ENCODE assay signal across 20 cellular contexts in genomic region chr14:69620981-69621380, GRCh38. TPM values are rescaled to one million over a fixed set of nuclear protein-coding genes. Genes with fewer than 3 reads are reported as not detected.
DNase-seq lines count a peak whose midpoint lies in the region; ATAC-seq and TF ChIP-seq lines count a peak whose summit lies in the region.
"Had no signal": no experiment of that assay in that cellular context is flagged by ENCODE, and none has a peak within 500 bp of the region (broad histone marks: within the 10 kb centered on the region; RNA-seq: fewer than 3 reads in every experiment).

No MANE protein-coding gene starts in this region.

- no peak for DNase-seq in CD4-positive, alpha-beta T cell
- DNase-seq in activated naive CD8-positive, alpha-beta T cell treated with anti-CD3 and anti-CD28 coated beads, Interleukin-2, amount 50 U/mL, for 24 hours = no peak
- DNase-seq in naive thymus-derived CD8-positive, alpha-beta T cell = no peak
- no peak for DNase-seq in effector CD4-positive, alpha-beta T cell
- DNase-seq in NOMO-1 treated with DMSO at 0.1 percent for 48 hours (lab: John Stamatoyannopoulos, UW; ENCODE audit: unreplicated experiment) = no peak
- DNase-seq in stimulated activated naive CD4-positive, alpha-beta T cell (lab: John Stamatoyannopoulos, UW) = no peak
- DNase-seq: C1 segment of cervical spinal cord, cortex of kidney, EL, H9, heart right ventricle, KG1, NCI-H1417 treated with DMSO at 0.1 percent for 48 hours, NCI-H226, substantia nigra had no signal

- peak overlapping the region; percentile 31 for H3K27ac ChIP-seq in CD4-positive, alpha-beta T cell (ENCODE audit: low read depth, low read length)
- H3K27ac ChIP-seq: prostate gland had no signal

- H3K4me3 ChIP-seq in GM08714 (ENCODE audit: low read length) = 0 out of 2 replicates have a peak overlapping the region, but pooled peaks have one; percentile 15
- H3K4me3 ChIP-seq: heart right ventricle, prostate gland had no signal

- no peaks in the 10 kb centered on the region for H3K9me3 Mint-ChIP-seq in CD4-positive, alpha-beta T cell
- H3K9me3 Mint-ChIP-seq in activated naive CD8-positive, alpha-beta T cell treated with anti-CD3 and anti-CD28 coated beads, Interleukin-2, amount 50 U/mL, for 24 hours = no peaks in the 10 kb centered on the region
- no peaks in the 10 kb centered on the region for H3K9me3 Mint-ChIP-seq in naive thymus-derived CD8-positive, alpha-beta T cell
- H3K9me3 Mint-ChIP-seq: H9 had no signal

- POLR2A ChIA-PET in CD4-positive, alpha-beta T cell (lab: Charles Lee) = interaction anchor here (1.2 to 2.0 kb wide), 2 partner anchors 10 to 13 kb away, joined by 3 to 6 read pairs; partner anchors contain the start of gene SUSD6
- POLR2A ChIA-PET in naive thymus-derived CD8-positive, alpha-beta T cell (lab: Charles Lee) = interaction anchor here (1.3 kb wide), 1 partner anchor 8 kb away, joined by 4 read pairs; no protein-coding TSS in a partner anchor

- intact Hi-C loops in CD4-positive, alpha-beta T cell (cut with DNase I, micrococcal nuclease) = no loop called here

- H3K27me3 Mint-ChIP-seq in CD4-positive, alpha-beta T cell = no peaks in the 10 kb centered on the region
- H3K27me3 Mint-ChIP-seq in activated naive CD8-positive, alpha-beta T cell treated with anti-CD3 and anti-CD28 coated beads, Interleukin-2, amount 50 U/mL, for 24 hours = no peaks in the 10 kb centered on the region
- H3K27me3 Mint-ChIP-seq in naive thymus-derived CD8-positive, alpha-beta T cell = no peaks in the 10 kb centered on the region

- CTCF ChIA-PET in CD4-positive, alpha-beta T cell (lab: Charles Lee) = interaction anchor here (1.1 to 1.8 kb wide), 2 partner anchors 9 to 36 kb away, joined by 3 to 6 read pairs; partner anchors contain the start of gene SUSD6

- no peak for ATAC-seq in CD4-positive, alpha-beta T cell (ENCODE audit: poor library complexity)
- ATAC-seq in activated naive CD8-positive, alpha-beta T cell treated with anti-CD3 and anti-CD28 coated beads, Interleukin-2, amount 50 U/mL, for 24 hours = no peak
- no peak for ATAC-seq in naive thymus-derived CD8-positive, alpha-beta T cell
- no peak for ATAC-seq in GM18861 (IDR thresholded peaks at IDR 0.05; ENCODE audit: unreplicated experiment)
- ATAC-seq: heart right ventricle had no signal

- peaks cover 99% of the 10 kb centered on the region for H3K4me1 Mint-ChIP-seq in CD4-positive, alpha-beta T cell (ENCODE audit: low read depth)
- peaks cover 97% of the 10 kb centered on the region for H3K4me1 Mint-ChIP-seq in activated naive CD8-positive, alpha-beta T cell treated with anti-CD3 and anti-CD28 coated beads, Interleukin-2, amount 50 U/mL, for 24 hours
- H3K4me1 Mint-ChIP-seq in naive thymus-derived CD8-positive, alpha-beta T cell = peaks cover 53 to 96% (median 92%) of the 10 kb centered on the region in 4 donors

- H3K4me3 Mint-ChIP-seq in CD4-positive, alpha-beta T cell = peak overlapping the region; percentile 31
- H3K4me3 Mint-ChIP-seq in activated naive CD8-positive, alpha-beta T cell treated with anti-CD3 and anti-CD28 coated beads, Interleukin-2, amount 50 U/mL, for 24 hours = peak overlapping the region; percentile 47
- H3K4me3 Mint-ChIP-seq in naive thymus-derived CD8-positive, alpha-beta T cell = peak overlapping the region in 1 of 10 donors; percentile 14
- H3K4me3 Mint-ChIP-seq: H9 had no signal

- H3K27me3 ChIP-seq in CD4-positive, alpha-beta T cell (ENCODE audit: control insufficient read depth, insufficient read depth, low read length) = no peaks in the 10 kb centered on the region
- H3K27me3 ChIP-seq: heart right ventricle had no signal

- no peaks in the 10 kb centered on the region for H3K36me3 Mint-ChIP-seq in CD4-positive, alpha-beta T cell (ENCODE audit: low read depth)
- peaks cover 24% of the 10 kb centered on the region for H3K36me3 Mint-ChIP-seq in activated naive CD8-positive, alpha-beta T cell treated with anti-CD3 and anti-CD28 coated beads, Interleukin-2, amount 50 U/mL, for 24 hours (ENCODE audit: low read depth)
- H3K36me3 Mint-ChIP-seq in naive thymus-derived CD8-positive, alpha-beta T cell = no peaks in the 10 kb centered on the region

- peak overlapping the region; percentile 93 for H3K27ac Mint-ChIP-seq in CD4-positive, alpha-beta T cell
- peak overlapping the region; percentile 88 for H3K27ac Mint-ChIP-seq in activated naive CD8-positive, alpha-beta T cell treated with anti-CD3 and anti-CD28 coated beads, Interleukin-2, amount 50 U/mL, for 24 hours
- peak overlapping the region in 6 of 10 donors; percentile 3 to 98 (median 75) for H3K27ac Mint-ChIP-seq in naive thymus-derived CD8-positive, alpha-beta T cell

- no peaks in the 10 kb centered on the region for H3K9me3 ChIP-seq in CD4-positive, alpha-beta T cell (ENCODE audit: control insufficient read depth, low read length)
- H3K9me3 ChIP-seq: heart right ventricle, prostate gland had no signal

- no peak for TF ChIP-seq CTCF in CD4-positive, alpha-beta T cell (IDR thresholded peaks at IDR 0.05)

RNA-seq across cellular contexts. Expression of gene SUSD6, which starts 9.6 kb away (rescaled TPM):
- total RNA-seq in CD4-positive, alpha-beta T cell = 10 to 100 TPM; 93.7 to 95.1 TPM
- 10 to 100 TPM; 34.7 to 38.8 TPM for total RNA-seq in naive thymus-derived CD8-positive, alpha-beta T cell
- polyA plus RNA-seq in naive thymus-derived CD8-positive, alpha-beta T cell = 1 to 10 TPM; 4.5 to 6.8 (median 5.6) TPM

RNA-seq across cellular contexts. Expression of gene CCDC177, which starts 46.3 kb away (rescaled TPM):
- total RNA-seq in CD4-positive, alpha-beta T cell = not detected
- total RNA-seq in naive thymus-derived CD8-positive, alpha-beta T cell = not detected
- polyA plus RNA-seq in naive thymus-derived CD8-positive, alpha-beta T cell = not detected
- total RNA-seq: esophagus mucosa, heart right ventricle had no signal
- polyA plus RNA-seq: keratinocyte had no signal
